In genomic region chr3:179969525-179969924, GRCh38 we compare ENCODE assay signal across 9 cellular contexts.
DNase-seq lines count a peak whose midpoint lies in the region; ATAC-seq and TF ChIP-seq lines count a peak whose summit lies in the region.
"Had no signal": no experiment of that assay in that cellular context is flagged by ENCODE, and none has a peak within 500 bp of the region (broad histone marks: within the 10 kb centered on the region; RNA-seq: fewer than 3 reads in every experiment).

No MANE protein-coding gene starts in this region.

- peaks cover 29% of the 10 kb centered on the region for H3K4me1 Mint-ChIP-seq in endodermal cell

- no peaks in the 10 kb centered on the region for H3K36me3 ChIP-seq in endodermal cell (ENCODE audit: control insufficient read depth, insufficient read depth, low read length)

- peak; percentile 16 for DNase-seq in EL
- DNase-seq in NOMO-1 treated with dmso at 0.1 percent for 144 hours (lab: John Stamatoyannopoulos, UW; ENCODE audit: unreplicated experiment), result peak; percentile 77
- peak; percentile 65 for DNase-seq in fibroblast of the aortic adventitia (ENCODE audit: low read depth)
- no peak for DNase-seq in endodermal cell
- DNase-seq in stimulated activated CD4-positive, alpha-beta T cell treated with anti-CD3 and anti-CD28 coated beads, Interleukin-15, amount 100 ng/mL, for 24 hours, result no peak
- no peak for DNase-seq in activated CD4-positive, alpha-beta T cell treated with anti-CD3 and anti-CD28 coated beads for 1 hour
- DNase-seq: left colon had no signal

- H3K27ac ChIP-seq in endodermal cell (ENCODE audit: low read depth, low read length), result no peak overlapping the region

- H3K4me3 ChIP-seq in fibroblast of the aortic adventitia (ENCODE audit: low read depth, low read length), result no peak overlapping the region
- no peak overlapping the region for H3K4me3 ChIP-seq in endodermal cell (ENCODE audit: low read length)

- no peaks in the 10 kb centered on the region for H3K36me3 Mint-ChIP-seq in endodermal cell (ENCODE audit: low read depth)

- no peaks in the 10 kb centered on the region for H3K9me3 Mint-ChIP-seq in endodermal cell

- no peak for TF ChIP-seq CTCF in fibroblast of the aortic adventitia (IDR thresholded peaks at IDR 0.05; ENCODE audit: insufficient read depth, low read length)
- no peak for TF ChIP-seq CTCF in endodermal cell (conservative IDR thresholded peaks at IDR 0.05)

- no peaks in the 10 kb centered on the region for H3K27me3 Mint-ChIP-seq in endodermal cell (ENCODE audit: insufficient read depth)

- H3K4me3 Mint-ChIP-seq in endodermal cell, result no peak overlapping the region

- 85 to 100% methylated on average over 2 of the region's 2 CpGs for WGBS in endodermal cell (ENCODE audit: insufficient coverage in 1 of 2, insufficient read length in 1 of 2), 2 experiments

- H3K27ac Mint-ChIP-seq in endodermal cell, result no peak overlapping the region

- no peaks in the 10 kb centered on the region for H3K9me3 ChIP-seq in endodermal cell (ENCODE audit: control insufficient read depth, low read length)

- no peaks in the 10 kb centered on the region for H3K27me3 ChIP-seq in endodermal cell (ENCODE audit: control insufficient read depth, insufficient read depth, low read length, poor library complexity, severe bottlenecking)

- peak; percentile 34 for ATAC-seq in HG02884 (IDR thresholded peaks at IDR 0.05; ENCODE audit: unreplicated experiment)
- no peak for ATAC-seq in HG03457 (IDR thresholded peaks at IDR 0.05; ENCODE audit: unreplicated experiment)
- ATAC-seq: left colon had no signal

- H3K9ac ChIP-seq in endodermal cell (ENCODE audit: extremely low read depth, low read length, poor library complexity, severe bottlenecking), result no peak overlapping the region

- H3K4me1 ChIP-seq in endodermal cell (ENCODE audit: control insufficient read depth, insufficient read depth, low read length), result peaks cover 8% of the 10 kb centered on the region

Comparison
In these comparisons a context has a peak if more than half of its experiments do, and no peak if none do; other contexts are left out.
1. DNase-seq: peak in EL (single experiment), NOMO-1 treated with dmso at 0.1 percent for 144 hours (single experiment) and fibroblast of the aortic adventitia (single experiment); none in endodermal cell (single experiment), stimulated activated CD4-positive, alpha-beta T cell treated with anti-CD3 and anti-CD28 coated beads, Interleukin-15, amount 100 ng/mL, for 24 hours (single experiment) and activated CD4-positive, alpha-beta T cell treated with anti-CD3 and anti-CD28 coated beads for 1 hour (single experiment).